In genomic region chr2:218022851-218023530, GRCh38 we compare ENCODE assay signal across 27 cellular contexts. TPM values are rescaled to one million over a fixed set of nuclear protein-coding genes. Genes with fewer than 3 reads are reported as not detected.
A peak's percentile ranks its signal among the peaks of the same experiment; 100 is the strongest.
DNase-seq lines count a peak whose midpoint lies in the region; ATAC-seq and TF ChIP-seq lines count a peak whose summit lies in the region.
"Had no signal": no experiment of that assay in that cellular context is flagged by ENCODE, and none has a peak within 500 bp of the region (broad histone marks: within the 10 kb centered on the region; RNA-seq: fewer than 3 reads in every experiment).

No MANE protein-coding gene starts in this region.

- no peaks in the 10 kb centered on the region for H3K9me3 ChIP-seq in BLaER1 treated with 17β-estradiol and CSF1 and Interleukin-3, amounts not matched to agents 10 nM and 100 nM (replicated peaks in 1 of 11)
- no peaks in the 10 kb centered on the region for H3K9me3 ChIP-seq in Peyer's patch
- H3K9me3 ChIP-seq: thyroid gland had no signal

- H3K27ac ChIP-seq in BLaER1 treated with 17β-estradiol and CSF1 and Interleukin-3, amounts not matched to agents 10 nM and 100 nM: peak overlapping the region in 2 of 11 experiments; percentile 9 to 83; a peak in 2 of 22 replicates
- no peak overlapping the region for H3K27ac ChIP-seq in Peyer's patch
- H3K27ac ChIP-seq: thyroid gland had no signal

- H3K36me3 ChIP-seq in BLaER1 treated with 17β-estradiol and CSF1 and Interleukin-3, amounts not matched to agents 10 nM and 100 nM: no peaks in the 10 kb centered on the region
- H3K36me3 ChIP-seq in Peyer's patch: no peaks in the 10 kb centered on the region
- H3K36me3 ChIP-seq: thyroid gland had no signal

- peaks cover 42 to 100% (median 93%) of the 10 kb centered on the region in 10 experiments for H3K4me1 ChIP-seq in BLaER1 treated with 17β-estradiol and CSF1 and Interleukin-3, amounts not matched to agents 10 nM and 100 nM
- H3K4me1 ChIP-seq in Peyer's patch: no peaks in the 10 kb centered on the region

- H3K27me3 Mint-ChIP-seq in glutamatergic neuron (ENCODE audit: unreplicated experiment): peaks cover 16% of the 10 kb centered on the region
- H3K27me3 Mint-ChIP-seq: CD8-positive, alpha-beta memory T cell; T-cell had no signal

- no peak overlapping the region for H3K9ac ChIP-seq in BLaER1 treated with 17β-estradiol and CSF1 and Interleukin-3, amounts not matched to agents 10 nM and 100 nM

- no peaks in the 10 kb centered on the region for H3K9me3 Mint-ChIP-seq in glutamatergic neuron (ENCODE audit: unreplicated experiment)
- H3K9me3 Mint-ChIP-seq: activated T-helper 2 cell treated with anti-CD3 and anti-CD28 coated beads, Interferon-gamma antibody, Interleukin-2, Interleukin-4, amounts not matched to agents 10 μg/mL and 5 μg/mL and 100 μg/mL, durations not matched to agents 14 hours and 24 hours and 36 hours; CD8-positive, alpha-beta memory T cell; nephron; T-cell had no signal

- intact Hi-C loops in sciatic nerve (cut with DNase I): no loop called here

- ATAC-seq in sciatic nerve: no peak
- ATAC-seq: left lobe of liver, T-cell had no signal

- peaks cover 0 to 7% (median 0%) of the 10 kb centered on the region in 11 experiments; a peak in 1 of 22 replicates for H3K27me3 ChIP-seq in BLaER1 treated with 17β-estradiol and CSF1 and Interleukin-3, amounts not matched to agents 10 nM and 100 nM
- H3K27me3 ChIP-seq in Peyer's patch: no peaks in the 10 kb centered on the region
- H3K27me3 ChIP-seq: thyroid gland had no signal

- no peak for TF ChIP-seq CTCF in Peyer's patch (IDR thresholded peaks at IDR 0.05)
- TF ChIP-seq CTCF in glutamatergic neuron (IDR thresholded peaks at IDR 0.05; ENCODE audit: partially characterized antibody, unreplicated experiment): no peak

- no peaks in the 10 kb centered on the region for H3K36me3 Mint-ChIP-seq in glutamatergic neuron (ENCODE audit: unreplicated experiment)
- H3K36me3 Mint-ChIP-seq: CD8-positive, alpha-beta memory T cell; T-cell had no signal

- no peak overlapping the region for H3K4me3 ChIP-seq in BLaER1 treated with 17β-estradiol and CSF1 and Interleukin-3, amounts not matched to agents 10 nM and 100 nM
- H3K4me3 ChIP-seq in Peyer's patch: no peak overlapping the region
- H3K4me3 ChIP-seq: smooth muscle cell, thyroid gland had no signal

- H4K20me1 ChIP-seq in BLaER1 treated with 17β-estradiol and CSF1 and Interleukin-3, amounts not matched to agents 10 nM and 100 nM: no peaks in the 10 kb centered on the region

- H3K4me1 Mint-ChIP-seq in glutamatergic neuron (ENCODE audit: low read depth, unreplicated experiment): peaks cover 15% of the 10 kb centered on the region
- H3K4me1 Mint-ChIP-seq: CD8-positive, alpha-beta memory T cell; T-cell had no signal

- H3K4me3 Mint-ChIP-seq in glutamatergic neuron (ENCODE audit: unreplicated experiment): no peak overlapping the region
- H3K4me3 Mint-ChIP-seq: CD8-positive, alpha-beta memory T cell; nephron; T-cell had no signal

- H3K27ac Mint-ChIP-seq in glutamatergic neuron (ENCODE audit: unreplicated experiment): no peak overlapping the region
- H3K27ac Mint-ChIP-seq: activated T-helper 2 cell treated with anti-CD3 and anti-CD28 coated beads, Interferon-gamma antibody, Interleukin-2, Interleukin-4, amounts not matched to agents 10 μg/mL and 5 μg/mL and 100 μg/mL, durations not matched to agents 14 hours and 24 hours and 36 hours; CD8-positive, alpha-beta memory T cell; progenitor cell of endocrine pancreas; T-cell had no signal

- DNase-seq in Peyer's patch (peak in 2 of 3 donors; percentile 18 to 26), glutamatergic neuron (peak; percentile 7), sciatic nerve (ENCODE audit: low spot score) (peak; percentile 37), NCI-H2227 treated with DMSO at 0.1 percent for 48 hours (lab: John Stamatoyannopoulos, UW) (no peak), NCI-H526 treated with DMSO at 0.1 percent for 48 hours (lab: John Stamatoyannopoulos, UW) (no peak), cerebellar cortex (ENCODE audit: low spot score) (no peak), OCI-M1 (lab: John Stamatoyannopoulos, UW) (no peak)
- DNase-seq: activated CD4-positive, alpha-beta T cell treated with anti-CD3 and anti-CD28 coated beads, Interleukin-2, amount 50 U/mL, for 1 hour; dermis blood vessel endothelial cell; GDM1; midbrain; NCI-H1436; NCI-H526; stimulated activated CD4-positive, alpha-beta T cell treated with anti-CD3 and anti-CD28 coated beads, Interleukin-2, amount 100 ng/mL, for 48 hours; stimulated activated naive CD4-positive, alpha-beta T cell had no signal

- TF ChIP-seq POLR2A in Peyer's patch (IDR thresholded peaks at IDR 0.05): no peak

- H3K4me2 ChIP-seq in BLaER1 treated with 17β-estradiol and CSF1 and Interleukin-3, amounts not matched to agents 10 nM and 100 nM: peak overlapping the region in 8 of 11 experiments; percentile 21 to 98 (median 77); a peak in 13 of 22 replicates
- H3K4me2 ChIP-seq: smooth muscle cell had no signal

RNA-seq across cellular contexts. Expression of gene TNS1, which starts 20.2 kb away (rescaled TPM):
- 100 to 1,000 TPM in 2 of 4 donors, 10 to 100 TPM in 2; 23.1 to 156 (median 81.1) TPM for total RNA-seq in Peyer's patch
- 3.2 TPM for total RNA-seq in glutamatergic neuron (ENCODE audit: unreplicated experiment)
- total RNA-seq in sciatic nerve: 703 TPM

RNA-seq across cellular contexts. Expression of gene RUFY4, which starts 46.1 kb away (rescaled TPM):
- total RNA-seq in Peyer's patch (1 to 10 TPM in 1 of 4 donors, under 1 TPM in 1, not detected in 2; 0.27 to 5.0 TPM), glutamatergic neuron (ENCODE audit: unreplicated experiment) (not detected), sciatic nerve (0.36 TPM)
- total RNA-seq: bronchial epithelial cell; CD8-positive, alpha-beta memory T cell; dermis blood vessel endothelial cell; endothelial cell of umbilical vein; left lobe of liver; M059J; progenitor cell of endocrine pancreas; smooth muscle cell; thyroid gland had no signal

Comparison
In these comparisons a context has a peak if more than half of its experiments do, and no peak if none do; other contexts are left out.
1. DNase-seq: peak in Peyer's patch (2 of 3), glutamatergic neuron (single experiment) and sciatic nerve (single experiment); none in NCI-H2227 treated with DMSO at 0.1 percent for 48 hours (single experiment), NCI-H526 treated with DMSO at 0.1 percent for 48 hours (single experiment), cerebellar cortex (single experiment) and OCI-M1 (single experiment).